In genomic region chr3:48367201-48367600, GRCh38 we compare ENCODE assay signal across 15 cellular contexts. TPM values are rescaled to one million over a fixed set of nuclear protein-coding genes. Genes with fewer than 3 reads are reported as not detected.
DNase-seq lines count a peak whose midpoint lies in the region; ATAC-seq and TF ChIP-seq lines count a peak whose summit lies in the region.
"Had no signal": no experiment of that assay in that cellular context is flagged by ENCODE, and none has a peak within 500 bp of the region (broad histone marks: within the 10 kb centered on the region; RNA-seq: fewer than 3 reads in every experiment).

No MANE protein-coding gene starts in this region.

- H3K36me3 Mint-ChIP-seq in activated T-cell treated with anti-CD3 and anti-CD28 coated beads, Interleukin-2, amount 50 U/mL, for 72 hours (ENCODE audit: insufficient read depth in 2 of 2) = peaks cover 0 to 1% of the 10 kb centered on the region in 2 donors
- H3K36me3 Mint-ChIP-seq: activated naive CD4-positive, alpha-beta T cell treated with anti-CD3 and anti-CD28 coated beads, Interleukin-2, amount 50 U/mL, for 24 hours had no signal

- H3K14ac ChIP-seq in neuronal stem cell (ENCODE audit: low read length) = peak overlapping the region; percentile 11

- no peaks in the 10 kb centered on the region for H3K79me1 ChIP-seq in neuronal stem cell (ENCODE audit: low read depth, low read length)

- H3K4me3 ChIP-seq in adrenal gland (no peak overlapping the region), neuronal stem cell (ENCODE audit: low read length in 2 of 2) (no peak overlapping the region), sigmoid colon (no peak overlapping the region)

- H3K27ac Mint-ChIP-seq in activated T-cell treated with anti-CD3 and anti-CD28 coated beads, Interleukin-2, amount 50 U/mL, for 72 hours = no peak overlapping the region
- H3K27ac Mint-ChIP-seq: activated naive CD4-positive, alpha-beta T cell treated with anti-CD3 and anti-CD28 coated beads, Interleukin-2, amount 50 U/mL, for 24 hours had no signal

- no peak overlapping the region for H3K4ac ChIP-seq in neuronal stem cell (ENCODE audit: low read length)

- H2AFZ ChIP-seq in neuronal stem cell (ENCODE audit: low read length) = no peak overlapping the region

- H3K27me3 ChIP-seq in adrenal gland = no peaks in the 10 kb centered on the region
- peaks cover 0 to 18% (median 0%) of the 10 kb centered on the region in 3 experiments for H3K27me3 ChIP-seq in neuronal stem cell (ENCODE audit: control insufficient read depth in 3 of 3, insufficient read depth in 3 of 3, low read depth in 1 of 3, low read length in 3 of 3)
- no peaks in the 10 kb centered on the region for H3K27me3 ChIP-seq in sigmoid colon

- no peak overlapping the region for H2AK5ac ChIP-seq in neuronal stem cell (ENCODE audit: low read depth, low read length)

- H3K27ac ChIP-seq in adrenal gland = no peak overlapping the region
- H3K27ac ChIP-seq in neuronal stem cell (replicated peaks; ENCODE audit: low read length) = no peak overlapping the region
- H3K27ac ChIP-seq in sigmoid colon = no peak overlapping the region

- H2BK12ac ChIP-seq in neuronal stem cell (ENCODE audit: low read length) = no peak overlapping the region

- no peak overlapping the region for H2BK5ac ChIP-seq in neuronal stem cell (ENCODE audit: low read length)

- H3K4me3 Mint-ChIP-seq in activated T-cell treated with anti-CD3 and anti-CD28 coated beads, Interleukin-2, amount 50 U/mL, for 72 hours = no peak overlapping the region
- H3K4me3 Mint-ChIP-seq: activated naive CD4-positive, alpha-beta T cell treated with anti-CD3 and anti-CD28 coated beads, Interleukin-2, amount 50 U/mL, for 24 hours had no signal

- no peak overlapping the region for H4K8ac ChIP-seq in neuronal stem cell (ENCODE audit: low read depth, low read length)

- ATAC-seq in GM18861 (IDR thresholded peaks at IDR 0.05; ENCODE audit: unreplicated experiment) = no peak
- no peak for ATAC-seq in activated T-cell treated with anti-CD3 and anti-CD28 coated beads, Interleukin-2, amount 50 U/mL, for 72 hours (replicated peaks in 1 of 2)
- ATAC-seq: esophagus mucosa, Panc1 had no signal

- TF ChIP-seq POLR2A in adrenal gland (IDR thresholded peaks at IDR 0.05) = no peak
- no peak for TF ChIP-seq POLR2A in sigmoid colon (IDR thresholded peaks at IDR 0.05)

- no peak overlapping the region for H2BK15ac ChIP-seq in neuronal stem cell (ENCODE audit: low read length)

- H3K9me3 Mint-ChIP-seq in activated T-cell treated with anti-CD3 and anti-CD28 coated beads, Interleukin-2, amount 50 U/mL, for 72 hours = peaks cover 3 to 7% of the 10 kb centered on the region in 2 donors

- no peak overlapping the region for H3K9ac ChIP-seq in neuronal stem cell (ENCODE audit: low read depth, low read length, poor library complexity)

- intact Hi-C loops in adrenal gland (cut with DNase I) = no loop called here
- intact Hi-C loops in sigmoid colon (cut with DNase I) = no loop called here

- TF ChIP-seq EP300 in sigmoid colon (IDR thresholded peaks at IDR 0.05) = no peak

- no peak overlapping the region for H4K91ac ChIP-seq in neuronal stem cell (ENCODE audit: low read depth, low read length, poor library complexity)

- no peak overlapping the region for H3K23ac ChIP-seq in neuronal stem cell (ENCODE audit: low read depth, low read length, poor library complexity)

- H3K18ac ChIP-seq in neuronal stem cell (ENCODE audit: low read length) = no peak overlapping the region

- H3K27me3 Mint-ChIP-seq in activated T-cell treated with anti-CD3 and anti-CD28 coated beads, Interleukin-2, amount 50 U/mL, for 72 hours (ENCODE audit: low read depth) = no peaks in the 10 kb centered on the region
- H3K27me3 Mint-ChIP-seq: activated naive CD4-positive, alpha-beta T cell treated with anti-CD3 and anti-CD28 coated beads, Interleukin-2, amount 50 U/mL, for 24 hours had no signal

- H3K4me1 ChIP-seq in adrenal gland (replicated peaks in 1 of 2) (no peaks in the 10 kb centered on the region), neuronal stem cell (ENCODE audit: control insufficient read depth in 2 of 2, insufficient read depth in 1 of 2, low read depth in 1 of 2, low read length in 2 of 2) (peaks cover 3 to 8% of the 10 kb centered on the region in 2 donors), sigmoid colon (no peaks in the 10 kb centered on the region)

- no peak overlapping the region for H3K4me2 ChIP-seq in neuronal stem cell (ENCODE audit: insufficient read depth, low read length, poor library complexity, severe bottlenecking)

- DNase-seq in NCI-H1105 (lab: John Stamatoyannopoulos, UW) (peak; percentile 8), NCI-H1105 treated with DMSO at 0.1 percent for 48 hours (lab: John Stamatoyannopoulos, UW) (no peak), NCI-H2107 (lab: John Stamatoyannopoulos, UW) (peak; percentile 40), adrenal gland (peak in 5 of 7 donors; percentile 10 to 66 (median 27)), neuronal stem cell (ENCODE audit: low spot score) (no peak), sigmoid colon (no peak)
- no peak for DNase-seq in activated T-cell treated with anti-CD3 and anti-CD28 coated beads, Interleukin-2, amount 50 U/mL, for 72 hours
- DNase-seq: stimulated activated CD8-positive, alpha-beta memory T cell treated with anti-CD3 and anti-CD28 coated beads, Interleukin-4, amount 100 ng/mL, for 48 hours had no signal

- H3K4me1 Mint-ChIP-seq in activated T-cell treated with anti-CD3 and anti-CD28 coated beads, Interleukin-2, amount 50 U/mL, for 72 hours (ENCODE audit: low read depth) = no peaks in the 10 kb centered on the region
- H3K4me1 Mint-ChIP-seq: activated naive CD4-positive, alpha-beta T cell treated with anti-CD3 and anti-CD28 coated beads, Interleukin-2, amount 50 U/mL, for 24 hours had no signal

- H3K36me3 ChIP-seq in adrenal gland (replicated peaks in 1 of 2) = no peaks in the 10 kb centered on the region
- no peaks in the 10 kb centered on the region for H3K36me3 ChIP-seq in neuronal stem cell (replicated peaks in 1 of 2; ENCODE audit: control insufficient read depth in 2 of 2, insufficient read depth in 2 of 2, low read length in 2 of 2)
- H3K36me3 ChIP-seq in sigmoid colon = no peaks in the 10 kb centered on the region

- H3K9me3 ChIP-seq in adrenal gland (replicated peaks in 1 of 3) = no peaks in the 10 kb centered on the region
- H3K9me3 ChIP-seq in neuronal stem cell (replicated peaks in 1 of 2; ENCODE audit: control insufficient read depth in 2 of 2, insufficient read depth in 1 of 2, low read depth in 1 of 2, low read length in 2 of 2) = peaks cover 0 to 3% of the 10 kb centered on the region in 2 donors
- no peaks in the 10 kb centered on the region for H3K9me3 ChIP-seq in sigmoid colon

- TF ChIP-seq CTCF in adrenal gland (IDR thresholded peaks at IDR 0.05) (no peak), sigmoid colon (IDR thresholded peaks at IDR 0.05) (no peak)

- H2BK120ac ChIP-seq in neuronal stem cell (ENCODE audit: low read depth, low read length) = no peak overlapping the region

RNA-seq across cellular contexts. Expression of gene FBXW12, which starts 4.8 kb away (rescaled TPM):
- total RNA-seq in adrenal gland (not detected), sigmoid colon (not detected)
- polyA plus RNA-seq in adrenal gland (under 1 TPM in 2 of 3 donors, not detected in 1; 0.07 to 0.24 TPM), sigmoid colon (not detected)
- 0.85 TPM for polyA plus RNA-seq in neuronal stem cell (2013, experiment 1 of 2)
- polyA plus RNA-seq in neuronal stem cell (2013, experiment 2 of 2) = 0.84 TPM
- total RNA-seq in activated T-cell treated with anti-CD3 and anti-CD28 coated beads, Interleukin-2, amount 50 U/mL, for 72 hours = not detected
- total RNA-seq: A172, esophagus mucosa, mesenteric fat pad, osteocyte had no signal

RNA-seq across cellular contexts. Expression of gene SPINK8, which starts 33.7 kb away (rescaled TPM):
- total RNA-seq in adrenal gland = not detected
- polyA plus RNA-seq in adrenal gland = not detected
- polyA plus RNA-seq in neuronal stem cell (2013, experiment 1 of 2) = not detected
- polyA plus RNA-seq in neuronal stem cell (2013, experiment 2 of 2) = not detected
- not detected for total RNA-seq in sigmoid colon
- not detected for polyA plus RNA-seq in sigmoid colon
- not detected for total RNA-seq in activated T-cell treated with anti-CD3 and anti-CD28 coated beads, Interleukin-2, amount 50 U/mL, for 72 hours
- total RNA-seq: A172, mesenteric fat pad, osteocyte had no signal

Comparison
In these comparisons a context has a peak if more than half of its experiments do, and no peak if none do; other contexts are left out.
1. DNase-seq: peak in NCI-H1105 (single experiment), NCI-H2107 (single experiment) and adrenal gland (5 of 7); none in NCI-H1105 treated with DMSO at 0.1 percent for 48 hours (single experiment), neuronal stem cell (single experiment), sigmoid colon (single experiment) and activated T-cell treated with anti-CD3 and anti-CD28 coated beads, Interleukin-2, amount 50 U/mL, for 72 hours (0 of 2).